In the genomic region with DNA sequence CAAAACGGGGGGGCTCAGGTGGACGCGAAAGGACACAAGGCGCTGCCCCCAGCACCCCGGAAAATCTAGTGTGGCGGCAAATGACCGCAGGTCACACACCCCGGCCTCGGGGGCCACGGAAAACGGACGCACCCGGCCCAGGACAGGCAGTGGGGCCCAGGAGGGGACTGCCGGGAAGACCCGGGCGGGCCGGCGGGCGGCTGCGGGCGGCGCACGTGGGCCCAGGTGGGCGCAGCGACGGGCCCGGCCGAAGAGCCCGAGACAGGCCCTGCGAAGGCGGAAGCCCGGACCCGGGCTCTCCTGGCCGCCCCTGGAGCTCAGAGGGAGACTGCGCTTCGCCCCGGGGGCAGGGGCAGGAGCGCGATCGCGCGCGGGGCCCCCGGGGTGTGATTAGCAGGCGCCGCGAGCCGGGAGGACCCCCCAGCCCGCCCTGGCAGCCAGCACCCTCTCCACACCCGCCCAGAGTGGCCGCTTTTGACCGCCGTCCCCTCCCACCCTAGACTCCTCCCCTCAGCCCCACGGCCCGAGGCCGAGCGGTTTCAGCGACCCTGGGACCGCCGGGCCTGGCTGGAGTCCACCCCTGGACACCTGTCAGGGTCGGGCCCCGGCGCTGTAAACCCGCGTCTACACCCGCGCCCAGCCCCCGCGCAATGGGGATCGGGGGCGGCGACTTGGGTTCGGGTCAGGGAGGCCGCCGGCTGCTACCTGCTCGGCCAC, we compare ENCODE assay signal across 8 cellular contexts. TPM values are rescaled to one million over a fixed set of nuclear protein-coding genes. Genes with fewer than 3 reads are reported as not detected.
DNase-seq lines count a peak whose midpoint lies in the region; ATAC-seq, FAIRE-seq and TF ChIP-seq lines count a peak whose summit lies in the region.

No MANE protein-coding gene starts in this region.

- H3K4me3 ChIP-seq in OCI-LY7 (ENCODE audit: low read depth, low read length, poor library complexity, severe bottlenecking) (peak overlapping the region; percentile 87), astrocyte (ENCODE audit: insufficient read depth, low read depth, low read length) (peak overlapping the region; percentile 64), iPS-20b (ENCODE audit: low read length) (peak overlapping the region; percentile 70), spleen (peak overlapping the region; percentile 66 to 97 (median 82))

- peak overlapping the region; percentile 11 for H3K27ac ChIP-seq in OCI-LY7 (ENCODE audit: low read depth, low read length, poor library complexity, severe bottlenecking)
- H3K27ac ChIP-seq in astrocyte (ENCODE audit: low read depth, low read length) = peak overlapping the region; percentile 96
- H3K27ac ChIP-seq in iPS-20b (ENCODE audit: low read length) = no peak overlapping the region
- peak overlapping the region; percentile 92 to 97 (median 96) for H3K27ac ChIP-seq in spleen

- peaks cover 11% of the 10 kb centered on the region for H3K27me3 Mint-ChIP-seq in astrocyte (ENCODE audit: low read depth, unreplicated experiment)

- CTCF ChIA-PET in OCI-LY7 (lab: Charles Lee; ENCODE audit: unreplicated experiment) = interaction anchor here (0.7 kb wide), 1 partner anchor 18 kb away, joined by 3 read pairs; no protein-coding TSS in a partner anchor

- no peaks in the 10 kb centered on the region for H3K9me2 ChIP-seq in OCI-LY7 (ENCODE audit: insufficient read depth, low read length)

- H2AFZ ChIP-seq in OCI-LY7 (ENCODE audit: low read length) (no peak overlapping the region; the same call in 1 of the 2 replicates), astrocyte (ENCODE audit: low read depth, low read length) (peak overlapping the region; percentile 74)

- peaks cover 34% of the 10 kb centered on the region for H3K4me1 Mint-ChIP-seq in astrocyte (ENCODE audit: low read depth, unreplicated experiment)

- ATAC-seq in GM18868 (IDR thresholded peaks at IDR 0.05; ENCODE audit: unreplicated experiment) (peak; percentile 41), HG03045 (IDR thresholded peaks at IDR 0.05; ENCODE audit: unreplicated experiment) (peak; percentile 59)

- no peaks in the 10 kb centered on the region for H3K27me3 ChIP-seq in astrocyte (ENCODE audit: insufficient read depth, low read length)
- H3K27me3 ChIP-seq in iPS-20b (ENCODE audit: insufficient read depth, low read length) = peaks cover 67% of the 10 kb centered on the region
- H3K27me3 ChIP-seq in spleen (replicated peaks in 1 of 7) = peaks cover 0 to 45% (median 0%) of the 10 kb centered on the region in 7 donors

- POLR2A ChIA-PET in OCI-LY7 (lab: Charles Lee) = interaction anchor here (0.9 to 1.0 kb wide), 2 partner anchors 10 to 23 kb away, joined by 3 read pairs; no protein-coding TSS in a partner anchor

- peak overlapping the region; percentile 84 for H3K4me3 Mint-ChIP-seq in astrocyte (ENCODE audit: unreplicated experiment)

- FAIRE-seq in astrocyte (lab: Jason Lieb, UNC) = no peak

- H3K4me1 ChIP-seq in OCI-LY7 (ENCODE audit: insufficient read depth, low read length, poor library complexity, severe bottlenecking) (peaks cover 47% of the 10 kb centered on the region), astrocyte (ENCODE audit: insufficient read depth, low read length) (peaks cover 37% of the 10 kb centered on the region), iPS-20b (ENCODE audit: insufficient read depth, low read length) (no peaks in the 10 kb centered on the region), spleen (peaks cover 27 to 75% (median 57%) of the 10 kb centered on the region in 6 donors)

- H3K9me3 ChIP-seq in OCI-LY7 (ENCODE audit: low read length) (no peaks in the 10 kb centered on the region), astrocyte (ENCODE audit: insufficient read depth, low read depth, low read length) (no peaks in the 10 kb centered on the region), iPS-20b (ENCODE audit: insufficient read depth, low read depth, low read length) (no peaks in the 10 kb centered on the region), spleen (no peaks in the 10 kb centered on the region)

- H3K36me3 ChIP-seq in OCI-LY7 (ENCODE audit: insufficient read depth, low read length) (peaks cover 7% of the 10 kb centered on the region), astrocyte (ENCODE audit: insufficient read depth, low read length) (no peaks in the 10 kb centered on the region), iPS-20b (ENCODE audit: insufficient read depth, low read depth, low read length) (no peaks in the 10 kb centered on the region), spleen (peaks cover 0 to 12% (median 0%) of the 10 kb centered on the region in 6 donors)

- TF ChIP-seq POLR2A in spleen (IDR thresholded peaks at IDR 0.05) = no peak

- peak overlapping the region; percentile 91 for H3K9ac ChIP-seq in astrocyte (ENCODE audit: low read length)
- H3K9ac ChIP-seq in iPS-20b (ENCODE audit: low read depth, low read length) = no peak overlapping the region; the same call in 1 of the 2 replicates

- no peak for TF ChIP-seq CTCF in OCI-LY7 (conservative IDR thresholded peaks at IDR 0.05; ENCODE audit: low read length)
- no peak for TF ChIP-seq CTCF in astrocyte (IDR thresholded peaks at IDR 0.05; ENCODE audit: insufficient read depth, low read depth, low read length)
- TF ChIP-seq CTCF in spleen (IDR thresholded peaks at IDR 0.05 in 8 of 11, conservative IDR thresholded peaks at IDR 0.05 in 3 of 11) = no peak

- H3K4me2 ChIP-seq in OCI-LY7 (ENCODE audit: low read length) (peak overlapping the region; percentile 91), astrocyte (ENCODE audit: low read length) (peak overlapping the region; percentile 93)

- DNase-seq in AG08396 (ENCODE audit: low spot score) (peak; percentile 54), OCI-LY7 (ENCODE audit: low spot score) (peak; percentile 34), astrocyte (ENCODE audit: low read depth) (no peak), spleen (peak; percentile 94), epidermal melanocyte (ENCODE audit: insufficient read length, low spot score) (no peak)

- 0 to 1% (median 1%) methylated on average over 33 to 76 of the region's 76 CpGs for WGBS in spleen, 5 donors

- BruUV-seq in OCI-LY7 (replicated peaks; lab: Mats Ljungman, UMichigan) = no TSS peak

- H3K27ac Mint-ChIP-seq in astrocyte (ENCODE audit: unreplicated experiment) = no peak overlapping the region

- intact Hi-C loops in OCI-LY7 (cut with micrococcal nuclease; ENCODE audit: unreplicated experiment) = loop anchor here (5.0 kb wide), 1 partner anchor 35 kb away; no protein-coding TSS in a partner anchor
- intact Hi-C loops in spleen (cut with DNase I; ENCODE audit: low total_unique reads) = no loop called here

- H3K36me3 Mint-ChIP-seq in astrocyte (ENCODE audit: low read depth, unreplicated experiment) = no peaks in the 10 kb centered on the region

- no peaks in the 10 kb centered on the region for H3K9me3 Mint-ChIP-seq in astrocyte (ENCODE audit: unreplicated experiment)

- H3K79me2 ChIP-seq in OCI-LY7 (ENCODE audit: insufficient read depth, low read depth, low read length) (peaks cover 37% of the 10 kb centered on the region), astrocyte (ENCODE audit: insufficient read depth, low read length) (peaks cover 19% of the 10 kb centered on the region)

- H4K20me1 ChIP-seq in OCI-LY7 (ENCODE audit: insufficient read depth, low read length) (no peaks in the 10 kb centered on the region; the same call in 1 of the 2 replicates), astrocyte (ENCODE audit: insufficient read depth, low read length) (no peaks in the 10 kb centered on the region)

RNA-seq across cellular contexts. Expression of gene MBP, which starts 0.8 kb away (rescaled TPM):
- 13.5 and 16.4 TPM in 2 replicates for total RNA-seq in OCI-LY7 (2014; rRNA removed; shearing (Covaris generic))
- total RNA-seq in OCI-LY7 (2022) (25.2 and 28.9 TPM in 2 replicates), astrocyte (10.8 and 11.4 TPM in 2 replicates), spleen (10 to 100 TPM; 62.5 to 96.0 (median 79.4) TPM)
- 10 to 100 TPM; 11.1 to 16.4 (median 11.2) TPM for polyA plus RNA-seq in spleen

Comparison
In these comparisons a context has a peak if more than half of its experiments do, and no peak if none do; other contexts are left out.
1. DNase-seq: peak in AG08396 (single experiment), OCI-LY7 (single experiment) and spleen (single experiment); none in astrocyte (single experiment) and epidermal melanocyte (single experiment).
2. Peak in every context shown above with its lines, with median percentiles within 50 percentile points of each other: H3K4me3 ChIP-seq.